31 cellular contexts compared by ENCODE assay signal in the genomic region with DNA sequence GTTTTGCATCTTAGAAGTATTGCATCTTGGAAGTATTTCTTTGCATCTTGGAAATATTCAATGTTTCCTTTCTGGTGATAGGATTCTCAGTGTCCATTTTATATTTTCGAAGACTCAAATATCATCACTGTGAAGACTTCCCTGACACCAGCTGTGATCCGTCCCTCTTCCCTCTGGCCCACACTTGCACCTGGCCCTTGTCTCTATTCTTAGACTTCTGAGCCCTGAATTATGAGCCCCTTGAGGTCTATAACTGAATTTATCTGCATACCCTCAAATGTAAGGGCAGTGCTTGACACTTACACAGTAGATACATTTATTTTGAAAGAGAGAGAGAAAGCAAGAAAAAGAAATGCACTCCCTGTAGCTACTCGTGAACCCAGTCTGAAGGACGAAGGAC.
"Had no signal": no experiment of that assay in that cellular context is flagged by ENCODE, and none has a peak within 500 bp of the region (broad histone marks: within the 10 kb centered on the region; RNA-seq: fewer than 3 reads in every experiment).

No MANE protein-coding gene starts in this region.

- H3K36me3 Mint-ChIP-seq: mesothelial cell of epicardium had no signal

- H3K4me3 ChIP-seq: adrenal gland, body of pancreas, cardiac muscle cell, coronary artery, dorsolateral prefrontal cortex, gastrocnemius medialis, hepatocyte, neural progenitor cell, psoas muscle, sigmoid colon, smooth muscle cell, suprapubic skin, tibial nerve had no signal

- H3K9me3 Mint-ChIP-seq: activated B cell treated with CpG ODN at 0.5 μM for 24 hours; activated naive CD8-positive, alpha-beta T cell treated with anti-CD3 and anti-CD28 coated beads for 36 hours; mesothelial cell of epicardium; naive thymus-derived CD4-positive, alpha-beta T cell; neural progenitor cell had no signal

- H3K27me3 Mint-ChIP-seq: activated B cell treated with CpG ODN at 0.5 μM for 24 hours; activated CD4-positive, alpha-beta T cell treated with anti-CD3 and anti-CD28 coated beads for 36 hours; activated naive CD8-positive, alpha-beta T cell treated with anti-CD3 and anti-CD28 coated beads for 36 hours; naive thymus-derived CD4-positive, alpha-beta T cell had no signal

- H3K36me3 ChIP-seq: adrenal gland, cardiac muscle cell, gastrocnemius medialis, neural progenitor cell, sigmoid colon, suprapubic skin, tibial nerve had no signal

- DNase-seq: activated B cell treated with CpG ODN at 0.5 μM for 24 hours; activated CD4-positive, alpha-beta T cell treated with anti-CD3 and anti-CD28 coated beads for 36 hours; activated CD4-positive, alpha-beta T cell treated with anti-CD3 and anti-CD28 coated beads, Interleukin-2, amount 50 U/mL, for 4 hours; activated effector memory CD4-positive, alpha-beta T cell treated with Interleukin-2 at 50 U/mL for 16 hours; activated naive CD4-positive, alpha-beta T cell treated with Interleukin-2 at 50 U/mL for 16 hours; activated naive CD8-positive, alpha-beta T cell treated with anti-CD3 and anti-CD28 coated beads for 36 hours; activated T-cell treated with anti-CD3 and anti-CD28 coated beads for 4 hours; adrenal gland; aorta; body of pancreas; dorsolateral prefrontal cortex; effector memory CD4-positive, alpha-beta T cell; gastrocnemius medialis; left cardiac atrium; naive thymus-derived CD4-positive, alpha-beta T cell; occipital lobe; psoas muscle; sigmoid colon; stimulated activated CD4-positive, alpha-beta T cell treated with anti-CD3 and anti-CD28 coated beads, Interleukin-1b, Interleukin-23, amount 100 ng/mL, for 48 hours; stimulated activated CD4-positive, alpha-beta T cell treated with anti-CD3 and anti-CD28 coated beads, Interleukin-4, amount 100 ng/mL, for 4 hours; stimulated activated CD8-positive, alpha-beta memory T cell treated with anti-CD3 and anti-CD28 coated beads, Interleukin-4, amount 100 ng/mL, for 48 hours; stimulated activated naive CD4-positive, alpha-beta T cell had no signal

- H3K27me3 ChIP-seq: adrenal gland, body of pancreas, cardiac muscle cell, dorsolateral prefrontal cortex, gastrocnemius medialis, hepatocyte, neural progenitor cell, sigmoid colon, suprapubic skin, tibial nerve had no signal

- H3K27ac Mint-ChIP-seq: activated B cell treated with CpG ODN at 0.5 μM for 24 hours; activated CD4-positive, alpha-beta T cell treated with anti-CD3 and anti-CD28 coated beads for 36 hours; activated naive CD8-positive, alpha-beta T cell treated with anti-CD3 and anti-CD28 coated beads for 36 hours had no signal

- H3K9me3 ChIP-seq: adrenal gland, body of pancreas, gastrocnemius medialis, psoas muscle, sigmoid colon, suprapubic skin, tibial nerve had no signal

- H3K4me3 Mint-ChIP-seq: activated B cell treated with CpG ODN at 0.5 μM for 24 hours; activated CD4-positive, alpha-beta T cell treated with anti-CD3 and anti-CD28 coated beads for 36 hours; activated naive CD8-positive, alpha-beta T cell treated with anti-CD3 and anti-CD28 coated beads for 36 hours; mesothelial cell of epicardium; naive thymus-derived CD4-positive, alpha-beta T cell; neural progenitor cell had no signal

- H3K4me1 ChIP-seq: gastrocnemius medialis, psoas muscle had no signal

- H3K79me2 ChIP-seq: hepatocyte, parathyroid adenoma had no signal

- H3K4me2 ChIP-seq: hepatocyte, neural progenitor cell, smooth muscle cell had no signal

- ATAC-seq: activated CD4-positive, alpha-beta T cell treated with anti-CD3 and anti-CD28 coated beads for 36 hours; body of pancreas; gastrocnemius medialis; naive thymus-derived CD4-positive, alpha-beta T cell; psoas muscle had no signal

- H3K27ac ChIP-seq: adrenal gland, body of pancreas, cardiac muscle cell, coronary artery, dorsolateral prefrontal cortex, gastrocnemius medialis, neural progenitor cell, parathyroid adenoma, psoas muscle, suprapubic skin had no signal

- H2AFZ ChIP-seq: hepatocyte, neural progenitor cell, parathyroid adenoma had no signal

- H3K9ac ChIP-seq: neural progenitor cell, parathyroid adenoma had no signal
